1 cellular context compared by ENCODE assay signal in genomic region chr9:86405926-86406325, GRCh38.
TF ChIP-seq lines count a peak whose summit lies in the region.

No MANE protein-coding gene starts in this region.

TF ChIP-seq in WTC11, 78 proteins besides CTCF, POLR2A, EP300 and RAD21 (continued from another document):
- TF ChIP-seq NR3C1 (CRISPR knock-in tag; conservative IDR thresholded peaks at IDR 0.05; ENCODE audit: low read depth) (no peak), AR (CRISPR knock-in tag; IDR thresholded peaks at IDR 0.05) (no peak), HMGA2 (CRISPR knock-in tag; IDR thresholded peaks at IDR 0.05) (no peak), PREB (CRISPR knock-in tag; IDR thresholded peaks at IDR 0.05; ENCODE audit: borderline replicate concordance) (no peak)
